Comparison of ENCODE assay signal across 8 cellular contexts in genomic region chr1:52032124-52032784, GRCh38. TPM values are rescaled to one million over a fixed set of nuclear protein-coding genes. Genes with fewer than 3 reads are reported as not detected.
DNase-seq lines count a peak whose midpoint lies in the region; ATAC-seq and TF ChIP-seq lines count a peak whose summit lies in the region.

No MANE protein-coding gene starts in this region.

- peaks cover 7% of the 10 kb centered on the region for H3K79me1 ChIP-seq in mesendoderm (ENCODE audit: low read length)

- no peak overlapping the region for H3K18ac ChIP-seq in mesendoderm (ENCODE audit: low read length)

- H3K23ac ChIP-seq in mesendoderm (ENCODE audit: low read length), result no peak overlapping the region

- ATAC-seq in GM18858 (IDR thresholded peaks at IDR 0.05; ENCODE audit: unreplicated experiment) (peak; percentile 33), HG03354 (IDR thresholded peaks at IDR 0.05; ENCODE audit: poor library complexity, severe bottlenecking, unreplicated experiment) (peak; percentile 35)

- H2BK5ac ChIP-seq in mesendoderm (ENCODE audit: low read length), result no peak overlapping the region

- H2BK15ac ChIP-seq in mesendoderm (replicated peaks; ENCODE audit: low read depth), result no peak overlapping the region

- in situ Hi-C loops in astrocyte of the cerebellum (cut with HindIII; ENCODE audit: low sequenced_read_pairs), result no loop called here

- no peak overlapping the region for H4K5ac ChIP-seq in mesendoderm (ENCODE audit: low read length)

- WGBS in mesendoderm (ENCODE audit: extremely low coverage, insufficient coverage, low lambda C conversion rate), result no CpG with 5 or more reads among the region's 5 CpGs

- no peaks in the 10 kb centered on the region for H3K27me3 ChIP-seq in mesendoderm (ENCODE audit: insufficient read depth, low read length, poor library complexity)

- no peak overlapping the region for H4K8ac ChIP-seq in mesendoderm (ENCODE audit: low read depth, low read length)

- H3K4me2 ChIP-seq in mesendoderm (ENCODE audit: low read length), result peak overlapping the region; percentile 14

- DNase-seq in astrocyte of the cerebellum (ENCODE audit: low read depth), result no peak
- no peak for DNase-seq in mesendoderm
- DNase-seq in GOT3 (lab: John Stamatoyannopoulos, UW), result no peak
- DNase-seq in dedifferentiated amniotic fluid mesenchymal stem cell (ENCODE audit: extremely low spot score), result no peak
- DNase-seq in NCI-H2227 (lab: John Stamatoyannopoulos, UW; ENCODE audit: unreplicated experiment), result no peak
- DNase-seq in NCI-H1694 treated with DMSO at 0.1 percent for 48 hours (lab: John Stamatoyannopoulos, UW), result no peak

- H2AK5ac ChIP-seq in mesendoderm (ENCODE audit: low read length), result no peak overlapping the region

- no peak overlapping the region for H2BK120ac ChIP-seq in mesendoderm (ENCODE audit: low read depth, low read length)

- no peaks in the 10 kb centered on the region for H3K4me1 ChIP-seq in mesendoderm (ENCODE audit: control insufficient read depth, low read depth, low read length)

- no peak overlapping the region for H3K27ac ChIP-seq in mesendoderm (ENCODE audit: low read depth, low read length)

- H3K56ac ChIP-seq in mesendoderm (ENCODE audit: low read length), result peak overlapping the region; percentile 100

- no peak for TF ChIP-seq CTCF in astrocyte of the cerebellum (IDR thresholded peaks at IDR 0.05; ENCODE audit: low read depth, low read length, missing control alignments)

- H3K4ac ChIP-seq in mesendoderm (ENCODE audit: low read depth, low read length), result no peak overlapping the region

- H3K4me3 ChIP-seq in astrocyte of the cerebellum (ENCODE audit: low read depth, low read length) (peak overlapping the region; percentile 55), mesendoderm (ENCODE audit: low read length) (peak overlapping the region; percentile 98)

- no peaks in the 10 kb centered on the region for H3K36me3 ChIP-seq in mesendoderm (ENCODE audit: control insufficient read depth, insufficient read depth, low read length)

- peak overlapping the region; percentile 97 for H3K9ac ChIP-seq in mesendoderm (ENCODE audit: low read length)

- peaks cover 10% of the 10 kb centered on the region for H3K79me2 ChIP-seq in mesendoderm (ENCODE audit: control insufficient read depth, insufficient read depth, low read length)

RNA-seq across cellular contexts. Expression of gene KTI12, which starts 1.4 kb away (rescaled TPM):
- polyA plus RNA-seq in mesendoderm (2013, experiment 1 of 2), result 9.4 TPM
- polyA plus RNA-seq in mesendoderm (2013, experiment 2 of 2), result 9.2 TPM

RNA-seq across cellular contexts. Expression of gene TXNDC12, which starts 22.7 kb away (rescaled TPM):
- polyA plus RNA-seq in mesendoderm (2013, experiment 1 of 2), result 152 TPM
- polyA plus RNA-seq in mesendoderm (2013, experiment 2 of 2), result 149 TPM

RNA-seq across cellular contexts. Expression of gene BTF3L4, which starts 23.8 kb away (rescaled TPM):
- polyA plus RNA-seq in mesendoderm (2013, experiment 1 of 2), result 101 TPM
- 101 TPM for polyA plus RNA-seq in mesendoderm (2013, experiment 2 of 2)

RNA-seq across cellular contexts. Expression of gene RAB3B, which starts 41.8 kb away (rescaled TPM):
- 10.5 TPM for polyA plus RNA-seq in mesendoderm (2013, experiment 1 of 2)
- 10.4 TPM for polyA plus RNA-seq in mesendoderm (2013, experiment 2 of 2)
